Comparison of ENCODE assay signal across 8 cellular contexts in genomic region chr2:240560480-240561324, GRCh38. TPM values are rescaled to one million over a fixed set of nuclear protein-coding genes. Genes with fewer than 3 reads are reported as not detected.
DNase-seq lines count a peak whose midpoint lies in the region; ATAC-seq and TF ChIP-seq lines count a peak whose summit lies in the region.

No MANE protein-coding gene starts in this region.

- no peaks in the 10 kb centered on the region for H3K27me3 ChIP-seq in OCI-LY3 (ENCODE audit: low read depth, low read length)

- H3K4me2 ChIP-seq in OCI-LY3 (ENCODE audit: low read length) = peak overlapping the region; percentile 97

- no peak overlapping the region for H2AFZ ChIP-seq in OCI-LY3 (ENCODE audit: low read depth, low read length)

- peaks cover 56% of the 10 kb centered on the region for H3K79me2 ChIP-seq in OCI-LY3 (ENCODE audit: low read length)

- peaks cover 21% of the 10 kb centered on the region for H3K36me3 ChIP-seq in OCI-LY3 (replicated peaks; ENCODE audit: low read depth, low read length)

- DNase-seq in DMS 273 treated with DMSO at 0.1 percent for 48 hours (lab: John Stamatoyannopoulos, UW) = peak; percentile 87
- DNase-seq in HuH-7.5 (ENCODE audit: low spot score) = peak; percentile 92
- peak; percentile 100 for DNase-seq in activated T-cell treated with anti-CD3 and anti-CD28 coated beads for 24 hours (ENCODE audit: low read depth)
- DNase-seq in epithelial cell of esophagus (ENCODE audit: low read depth) = peak; percentile 98
- peak; percentile 99 for DNase-seq in mucosa of gallbladder (ENCODE audit: low spot score)
- DNase-seq in stimulated activated CD8-positive, alpha-beta memory T cell treated with anti-CD3 and anti-CD28 coated beads, Interleukin-4, amount 100 ng/mL, for 24 hours (ENCODE audit: low read depth) = peak; percentile 99

- peak overlapping the region; percentile 96 for H3K27ac ChIP-seq in OCI-LY3 (ENCODE audit: low read length)

- ATAC-seq in GM21526 (IDR thresholded peaks at IDR 0.05; ENCODE audit: low FRiP score, unreplicated experiment) = peak; percentile 53

- peaks cover 10% of the 10 kb centered on the region; the same call in 1 of the 2 replicates for H4K20me1 ChIP-seq in OCI-LY3 (ENCODE audit: insufficient read depth, low read length)

- TF ChIP-seq CTCF in OCI-LY3 (IDR thresholded peaks at IDR 0.05; ENCODE audit: low read depth, low read length) (no peak), epithelial cell of esophagus (IDR thresholded peaks at IDR 0.05; ENCODE audit: insufficient read depth, low read depth, low read length, missing control alignments) (peak; percentile 36)

- H3K4me1 ChIP-seq in OCI-LY3 (ENCODE audit: low read length) = peaks cover 33% of the 10 kb centered on the region

- no peaks in the 10 kb centered on the region for H3K9me3 ChIP-seq in OCI-LY3 (ENCODE audit: insufficient read depth, low read length)

- peak overlapping the region; percentile 98 for H3K9ac ChIP-seq in OCI-LY3 (ENCODE audit: low read length)

- H3K4me3 ChIP-seq in OCI-LY3 (ENCODE audit: low read length) (peak overlapping the region; percentile 94), epithelial cell of esophagus (ENCODE audit: low read length) (peak overlapping the region; percentile 79)

RNA-seq across cellular contexts. Expression of gene DUSP28, which starts 0.5 kb away (rescaled TPM):
- total RNA-seq in mucosa of gallbladder = 4.0 TPM

RNA-seq across cellular contexts. Expression of gene ANKMY1, which starts 2.9 kb away (rescaled TPM):
- 25.6 TPM for total RNA-seq in mucosa of gallbladder

RNA-seq across cellular contexts. Expression of gene RNPEPL1, which starts 7.6 kb away (rescaled TPM):
- total RNA-seq in mucosa of gallbladder = 91.8 TPM

RNA-seq across cellular contexts. Expression of gene CAPN10, which starts 25.8 kb away (rescaled TPM):
- total RNA-seq in mucosa of gallbladder = 56.1 TPM

Comparison
In these comparisons a context has a peak if more than half of its experiments do, and no peak if none do; other contexts are left out.
1. Peak in every context shown above with its lines: DNase-seq, ATAC-seq, H3K4me3 ChIP-seq and H3K27ac ChIP-seq.